ENCODE assay signal across 22 cellular contexts in genomic region chr2:16404551-16405300, GRCh38.
"Had no signal": no experiment of that assay in that cellular context is flagged by ENCODE, and none has a peak within 500 bp of the region (broad histone marks: within the 10 kb centered on the region; RNA-seq: fewer than 3 reads in every experiment).

No MANE protein-coding gene starts in this region.

- FAIRE-seq: islet of Langerhans had no signal

- H3K36me3 ChIP-seq: ovary, right atrium auricular region, sigmoid colon, tibial nerve had no signal

- H3K9me3 ChIP-seq: mucosa of descending colon, ovary, right atrium auricular region, sigmoid colon, testis, tibial nerve had no signal

- DNase-seq: cortex of kidney; dorsolateral prefrontal cortex; effector CD8-positive, alpha-beta T cell; foreskin melanocyte; head of caudate nucleus; hippocampal formation; kidney glomerular epithelial cell; mammary epithelial cell; mucosa of descending colon; naive thymus-derived CD8-positive, alpha-beta T cell; nucleus accumbens; ovary; sigmoid colon; stimulated activated CD4-positive, alpha-beta T cell treated with anti-CD3 and anti-CD28 coated beads, Interleukin-2, amount 100 ng/mL, for 24 hours; stimulated activated CD4-positive, alpha-beta T cell treated with anti-CD3 and anti-CD28 coated beads, Interleukin-4, amount 100 ng/mL, for 4 hours; stimulated activated naive B cell treated with anti-CD40 and anti-IgM and Interleukin-4, amounts not matched to agents 10 μg/mL and 1 μg/mL and 100 μg/mL, for 72 hours; stimulated activated naive CD8-positive, alpha-beta T cell treated with anti-CD3 and anti-CD28 coated beads, Interleukin-15, amount 100 ng/mL, for 72 hours; testis had no signal

- ATAC-seq: mucosa of descending colon; naive thymus-derived CD8-positive, alpha-beta T cell; stimulated activated naive B cell treated with anti-CD40 and anti-IgM and Interleukin-4, amounts not matched to agents 10 μg/mL and 1 μg/mL and 100 μg/mL, for 72 hours; stimulated activated naive CD8-positive, alpha-beta T cell treated with anti-CD3 and anti-CD28 coated beads, Interleukin-15, amount 100 ng/mL, for 72 hours had no signal

- H3K4me3 ChIP-seq: dorsolateral prefrontal cortex, mucosa of descending colon, ovary, right atrium auricular region, sigmoid colon, skin epidermis, testis, tibial nerve had no signal

- H3K4me1 ChIP-seq: sigmoid colon, testis, tibial nerve had no signal

- H3K27me3 ChIP-seq: ovary, right atrium auricular region, sigmoid colon, testis, tibial nerve had no signal

- H3K27ac ChIP-seq: dorsolateral prefrontal cortex, ovary, right atrium auricular region, sigmoid colon, skin epidermis, testis, tibial nerve had no signal
